In genomic region chr20:63441777-63442493, GRCh38 we compare ENCODE assay signal across 9 cellular contexts. TPM values are rescaled to one million over a fixed set of nuclear protein-coding genes. Genes with fewer than 3 reads are reported as not detected.
A peak's percentile ranks its signal among the peaks of the same experiment; 100 is the strongest.
DNase-seq lines count a peak whose midpoint lies in the region; ATAC-seq, FAIRE-seq and TF ChIP-seq lines count a peak whose summit lies in the region.
"Had no signal": no experiment of that assay in that cellular context is flagged by ENCODE, and none has a peak within 500 bp of the region (broad histone marks: within the 10 kb centered on the region; RNA-seq: fewer than 3 reads in every experiment).

No MANE protein-coding gene starts in this region.

- WGBS in endodermal cell (ENCODE audit: insufficient coverage in 1 of 2, insufficient read length in 1 of 2), 2 experiments: 90 to 91% methylated on average over 4 to 17 of the region's 18 CpGs
- 37 to 43% methylated on average over 15 to 18 of the region's 18 CpGs for WGBS in pancreas, 2 donors

- peaks cover 6% of the 10 kb centered on the region for H3K27me3 Mint-ChIP-seq in activated CD8-positive, alpha-beta T cell treated with anti-CD3 and anti-CD28 coated beads for 36 hours
- no peaks in the 10 kb centered on the region for H3K27me3 Mint-ChIP-seq in endodermal cell (ENCODE audit: insufficient read depth)

- no peaks in the 10 kb centered on the region for H3K36me3 Mint-ChIP-seq in activated CD8-positive, alpha-beta T cell treated with anti-CD3 and anti-CD28 coated beads for 36 hours (ENCODE audit: low read depth)
- no peaks in the 10 kb centered on the region for H3K36me3 Mint-ChIP-seq in endodermal cell (ENCODE audit: low read depth)

- peaks cover 2% of the 10 kb centered on the region for H3K9me3 Mint-ChIP-seq in activated CD8-positive, alpha-beta T cell treated with anti-CD3 and anti-CD28 coated beads for 36 hours
- no peaks in the 10 kb centered on the region for H3K9me3 Mint-ChIP-seq in endodermal cell

- no peak overlapping the region for H3K9ac ChIP-seq in endodermal cell (ENCODE audit: extremely low read depth, low read length, poor library complexity, severe bottlenecking)

- no peaks in the 10 kb centered on the region for H3K27me3 ChIP-seq in endodermal cell (ENCODE audit: control insufficient read depth, insufficient read depth, low read length, poor library complexity, severe bottlenecking)
- peaks cover 0 to 3% (median 0%) of the 10 kb centered on the region in 4 donors for H3K27me3 ChIP-seq in pancreas

- H3K9me3 ChIP-seq in endodermal cell (ENCODE audit: control insufficient read depth, low read length): no peaks in the 10 kb centered on the region
- H3K9me3 ChIP-seq in pancreas: no peaks in the 10 kb centered on the region

- POLR2A ChIA-PET in activated CD8-positive, alpha-beta T cell treated with anti-CD3 and anti-CD28 coated beads for 36 hours (lab: Charles Lee): interaction anchor here (1.6 kb wide), 1 partner anchor 79 kb away, joined by 3 read pairs; the partner anchor contains the start of gene PPDPF

- intact Hi-C loops in activated CD8-positive, alpha-beta T cell treated with anti-CD3 and anti-CD28 coated beads for 36 hours (cut with micrococcal nuclease): no loop called here
- intact Hi-C loops in pancreas (cut with DNase I): no loop called here

- H3K27ac ChIP-seq in endodermal cell (ENCODE audit: low read depth, low read length): no peak overlapping the region
- no peak overlapping the region for H3K27ac ChIP-seq in pancreas

- H3K4me1 Mint-ChIP-seq in activated CD8-positive, alpha-beta T cell treated with anti-CD3 and anti-CD28 coated beads for 36 hours (ENCODE audit: low read depth): peaks cover 25% of the 10 kb centered on the region
- no peaks in the 10 kb centered on the region for H3K4me1 Mint-ChIP-seq in endodermal cell

- DNase-seq in NCI-H748 (lab: John Stamatoyannopoulos, UW; ENCODE audit: unreplicated experiment) (peak; percentile 50), NCI-H748 treated with DMSO at 0.1 percent for 48 hours (lab: John Stamatoyannopoulos, UW) (no peak), NCI-H1694 treated with DMSO at 0.1 percent for 48 hours (lab: John Stamatoyannopoulos, UW) (peak; percentile 25), endodermal cell (peak; percentile 93), pancreas (peak in 5 of 6 donors; percentile 26 to 72 (median 51)), dedifferentiated amniotic fluid mesenchymal stem cell (ENCODE audit: extremely low spot score) (no peak)
- DNase-seq in activated CD8-positive, alpha-beta T cell treated with anti-CD3 and anti-CD28 coated beads for 36 hours: peak; percentile 87

- H3K4me3 ChIP-seq in endodermal cell (ENCODE audit: low read length) (no peak overlapping the region), pancreas (no peak overlapping the region)

- no peak for FAIRE-seq in pancreas (lab: Jason Lieb, UNC)

- peak; percentile 58 for TF ChIP-seq CTCF in activated CD8-positive, alpha-beta T cell treated with anti-CD3 and anti-CD28 coated beads for 36 hours (IDR thresholded peaks at IDR 0.05)
- peak; percentile 74 for TF ChIP-seq CTCF in endodermal cell (conservative IDR thresholded peaks at IDR 0.05)
- no peak for TF ChIP-seq CTCF in pancreas (IDR thresholded peaks at IDR 0.05)

- H3K36me3 ChIP-seq in endodermal cell (ENCODE audit: control insufficient read depth, insufficient read depth, low read length) (no peaks in the 10 kb centered on the region), pancreas (no peaks in the 10 kb centered on the region)

- H3K4me1 ChIP-seq in endodermal cell (ENCODE audit: control insufficient read depth, insufficient read depth, low read length): no peaks in the 10 kb centered on the region
- H3K4me1 ChIP-seq in pancreas: no peaks in the 10 kb centered on the region

- H3K27ac Mint-ChIP-seq in activated CD8-positive, alpha-beta T cell treated with anti-CD3 and anti-CD28 coated beads for 36 hours: peak overlapping the region; percentile 81
- no peak overlapping the region for H3K27ac Mint-ChIP-seq in endodermal cell

- ATAC-seq in activated CD8-positive, alpha-beta T cell treated with anti-CD3 and anti-CD28 coated beads for 36 hours: peak; percentile 38
- ATAC-seq in pancreas (peak in 3 of 4 donors; percentile 72 to 87 (median 84)), HG03521 (IDR thresholded peaks at IDR 0.05; ENCODE audit: unreplicated experiment) (no peak)

- H3K4me3 Mint-ChIP-seq in activated CD8-positive, alpha-beta T cell treated with anti-CD3 and anti-CD28 coated beads for 36 hours: peak overlapping the region; percentile 43
- no peak overlapping the region for H3K4me3 Mint-ChIP-seq in endodermal cell

- CTCF ChIA-PET in activated CD8-positive, alpha-beta T cell treated with anti-CD3 and anti-CD28 coated beads for 36 hours (lab: Charles Lee): interaction anchor here (0.6 to 1.7 kb wide), 9 partner anchors 9 to 97 kb away, joined by 3 to 6 read pairs (median 4); partner anchors contain the start of gene PTK6

RNA-seq across cellular contexts. Expression of gene KCNQ2, which starts 30.5 kb away (rescaled TPM):
- total RNA-seq in activated CD8-positive, alpha-beta T cell treated with anti-CD3 and anti-CD28 coated beads for 36 hours: not detected
- total RNA-seq in endodermal cell (10 to 100 TPM; 36.4 to 62.8 TPM), pancreas (1 to 10 TPM in 4 of 6 donors, under 1 TPM in 2; 0.54 to 2.1 (median 1.4) TPM)
- 111 TPM for polyA plus RNA-seq in endodermal cell (2013, experiment 1 of 2)
- polyA plus RNA-seq in endodermal cell (2013, experiment 2 of 2): 96.8 TPM
- 10 to 100 TPM in 1 of 2 donors, 1 to 10 TPM in 1; 5.8 to 12.5 TPM for polyA plus RNA-seq in pancreas
- total RNA-seq: glomerular endothelial cell had no signal

RNA-seq across cellular contexts. Expression of gene EEF1A2, which starts 56.9 kb away (rescaled TPM):
- 1 to 10 TPM; 1.4 to 2.2 TPM for total RNA-seq in activated CD8-positive, alpha-beta T cell treated with anti-CD3 and anti-CD28 coated beads for 36 hours
- total RNA-seq in endodermal cell (10 to 100 TPM; 12.1 to 22.6 TPM), pancreas (10 to 100 TPM in 4 of 6 donors, 1 to 10 TPM in 2; 5.0 to 22.9 (median 15.4) TPM)
- polyA plus RNA-seq in endodermal cell (2013, experiment 1 of 2): 24.7 TPM
- polyA plus RNA-seq in endodermal cell (2013, experiment 2 of 2): 18.3 TPM
- polyA plus RNA-seq in pancreas: 10 to 100 TPM; 28.2 to 86.9 TPM

Comparison
In these comparisons a context has a peak if more than half of its experiments do, and no peak if none do; other contexts are left out.
1. DNase-seq: peak in NCI-H748 (single experiment), NCI-H1694 treated with DMSO at 0.1 percent for 48 hours (single experiment), activated CD8-positive, alpha-beta T cell treated with anti-CD3 and anti-CD28 coated beads for 36 hours (single experiment), endodermal cell (single experiment) and pancreas (5 of 6); none in NCI-H748 treated with DMSO at 0.1 percent for 48 hours (single experiment) and dedifferentiated amniotic fluid mesenchymal stem cell (single experiment).
2. CTCF ChIP-seq: peak in activated CD8-positive, alpha-beta T cell treated with anti-CD3 and anti-CD28 coated beads for 36 hours (single experiment) and endodermal cell (single experiment); none in pancreas (0 of 4).
3. RNA of gene KCNQ2, which starts 30.5 kb away (total RNA-seq): 36.4 to 62.8 TPM in endodermal cell; 0.54 to 2.1 TPM in pancreas and not detected in activated CD8-positive, alpha-beta T cell treated with anti-CD3 and anti-CD28 coated beads for 36 hours; every median in the first group is over 10 times any median in the second.